Comparison of ENCODE assay signal across 13 cellular contexts in genomic region chr9:100492952-100493351, GRCh38. TPM values are rescaled to one million over a fixed set of nuclear protein-coding genes. Genes with fewer than 3 reads are reported as not detected.
A peak's percentile ranks its signal among the peaks of the same experiment; 100 is the strongest.
DNase-seq lines count a peak whose midpoint lies in the region; ATAC-seq, FAIRE-seq and TF ChIP-seq lines count a peak whose summit lies in the region.
"Had no signal": no experiment of that assay in that cellular context is flagged by ENCODE, and none has a peak within 500 bp of the region (broad histone marks: within the 10 kb centered on the region; RNA-seq: fewer than 3 reads in every experiment).

No MANE protein-coding gene starts in this region.

- SMC1A ChIA-PET in GM12878 (lab: Charles Lee; ENCODE audit: uncharacterized antibody, unreplicated experiment) = no interaction called here

- H3K4me2 ChIP-seq in Loucy (ENCODE audit: low read depth, low read length, poor library complexity, severe bottlenecking) (peak overlapping the region; percentile 25), GM12878 (ENCODE audit: control insufficient read depth, insufficient read depth) (no peak overlapping the region)

- no peak for TF ChIP-seq EP300 in GM12878 (IDR thresholded peaks at IDR 0.05; ENCODE audit: borderline replicate concordance in 1 of 2, control insufficient read depth in 1 of 2, low read depth in 2 of 2, low read length in 2 of 2)

- POLR2A ChIA-PET in BJ (lab: Charles Lee) = interaction anchor here (0.6 to 0.7 kb wide), 2 partner anchors 12 to 174 kb away, joined by 7 to 8 read pairs; no protein-coding TSS in a partner anchor
- POLR2A ChIA-PET in GM12878 (lab: Charles Lee) = no interaction called here

- H3K9ac ChIP-seq in Loucy (ENCODE audit: low read depth, low read length, poor library complexity, severe bottlenecking) = no peak overlapping the region
- H3K9ac ChIP-seq in GM12878 (ENCODE audit: control insufficient read depth, insufficient read depth, low read length) = no peak overlapping the region

- H3K79me2 ChIP-seq in Loucy (ENCODE audit: insufficient read depth, low read length) (no peaks in the 10 kb centered on the region; the same call in 1 of the 2 replicates), GM12878 (ENCODE audit: control insufficient read depth, insufficient read depth, low read length) (no peaks in the 10 kb centered on the region)

- TF ChIP-seq CTCF in BJ (IDR thresholded peaks at IDR 0.05; ENCODE audit: insufficient read depth, low read depth, low read length) (peak; percentile 13; the same call in 1 of the 2 replicates), Loucy (conservative IDR thresholded peaks at IDR 0.05; ENCODE audit: low read length) (peak; percentile 40), GM12878 (IDR thresholded peaks at IDR 0.05 in 2 of 3, conservative IDR thresholded peaks at IDR 0.05 in 1 of 3; ENCODE audit: control insufficient read depth in 2 of 3, extremely low read depth in 1 of 3, insufficient read depth in 1 of 3, low read depth in 3 of 3, low read length in 3 of 3) (peak in 2 of 3 experiments; percentile 9 to 15; a peak in 1 of 6 replicates), ascending aorta (IDR thresholded peaks at IDR 0.05) (peak in 1 of 3 experiments; percentile 10)

- FAIRE-seq in GM12878 (lab: Jason Lieb, UNC) = no peak

- no peaks in the 10 kb centered on the region for H4K20me1 ChIP-seq in Loucy (ENCODE audit: insufficient read depth, low read length, poor library complexity, severe bottlenecking)
- H4K20me1 ChIP-seq in GM12878 (ENCODE audit: control insufficient read depth, insufficient read depth) = no peaks in the 10 kb centered on the region

- peak; percentile 51 for ATAC-seq in GM12878

- no peak for DNase-seq in BJ (ENCODE audit: low read depth)
- no peak for DNase-seq in GM12878 (ENCODE audit: low read depth, low spot score)
- DNase-seq in DMS153 (lab: John Stamatoyannopoulos, UW) = no peak
- no peak for DNase-seq in activated T-cell treated with anti-CD3 and anti-CD28 coated beads, Interleukin-2, amount 50 U/mL, for 48 hours
- no peak for DNase-seq in activated effector memory CD4-positive, alpha-beta T cell treated with Interleukin-2 at 50 U/mL for 16 hours
- no peak for DNase-seq in ascending aorta (ENCODE audit: low spot score in 2 of 2)
- DNase-seq: activated naive CD4-positive, alpha-beta T cell treated with Interleukin-2 at 50 U/mL for 16 hours; Caco-2; erythroblast had no signal

- H3K4me1 ChIP-seq in Loucy (ENCODE audit: insufficient read depth, low read length, poor library complexity, severe bottlenecking) (peaks cover 13% of the 10 kb centered on the region), GM12878 (ENCODE audit: control insufficient read depth, insufficient read depth, low read length) (no peaks in the 10 kb centered on the region), ascending aorta (no peaks in the 10 kb centered on the region)
- H3K4me1 ChIP-seq: Caco-2 had no signal

- TF ChIP-seq RAD21 in GM12878 (IDR thresholded peaks at IDR 0.05; ENCODE audit: insufficient read depth, low read depth, low read length) = peak; percentile 49

- no peak for TF ChIP-seq POLR2A in GM12878 (IDR thresholded peaks at IDR 0.05; ENCODE audit: low read depth, low read length)

- RAD21 ChIA-PET in GM12878 (lab: Charles Lee; ENCODE audit: unreplicated experiment) = no interaction called here

- no peak overlapping the region; the same call in 1 of the 2 replicates for H2AFZ ChIP-seq in Loucy (ENCODE audit: low read length)
- H2AFZ ChIP-seq in GM12878 (ENCODE audit: control insufficient read depth, low read depth, low read length) = no peak overlapping the region

- BruUV-seq in GM12878 (replicated peaks; lab: Mats Ljungman, UMichigan) = no TSS peak

- no peaks in the 10 kb centered on the region for H3K9me3 ChIP-seq in Loucy (ENCODE audit: insufficient read depth, low read depth, low read length)
- no peaks in the 10 kb centered on the region for H3K9me3 ChIP-seq in GM12878 (replicated peaks; ENCODE audit: control insufficient read depth, insufficient read depth, low read length)
- H3K9me3 ChIP-seq in ascending aorta = no peaks in the 10 kb centered on the region
- H3K9me3 ChIP-seq: Caco-2 had no signal

- H3K9me2 ChIP-seq in Loucy (replicated peaks; ENCODE audit: low read depth, low read length) = no peaks in the 10 kb centered on the region

- WGBS in GM12878 (ENCODE audit: insufficient coverage, insufficient replicate concordance, low lambda C conversion rate, missing lambda C conversion rate) = 44% methylated on average over 2 of the region's 2 CpGs

- H3F3A ChIP-seq in Loucy (ENCODE audit: low read depth) = no peaks in the 10 kb centered on the region

- H3K27ac ChIP-seq in GM12878 (ENCODE audit: control insufficient read depth, insufficient read depth) (no peak overlapping the region), layer of hippocampus (ENCODE audit: low read depth, low read length) (peak overlapping the region; percentile 62), ascending aorta (no peak overlapping the region)

- H3K4me3 ChIP-seq in BJ (ENCODE audit: low read depth, low read length) (no peak overlapping the region), Loucy (ENCODE audit: low read length, poor library complexity, severe bottlenecking) (no peak overlapping the region), GM12878 (no peak overlapping the region), ascending aorta (no peak overlapping the region)

- intact Hi-C loops in GM12878 (cut with micrococcal nuclease; ENCODE audit: unreplicated experiment) = no loop called here
- intact Hi-C loops in ascending aorta (cut with DNase I) = no loop called here

- CTCF ChIA-PET in BJ (lab: Yijun Ruan, JAX) = interaction anchor here (0.7 to 2.0 kb wide), 3 partner anchors 14 to 169 kb away, joined by 4 to 6 read pairs (median 4); no protein-coding TSS in a partner anchor
- CTCF ChIA-PET in GM12878 (lab: Yijun Ruan, JAX) = no interaction called here

- H3K36me3 ChIP-seq in BJ (ENCODE audit: control insufficient read depth, insufficient read depth, low read length) = no peaks in the 10 kb centered on the region
- no peaks in the 10 kb centered on the region for H3K36me3 ChIP-seq in Loucy (ENCODE audit: insufficient read depth, low read length)
- no peaks in the 10 kb centered on the region for H3K36me3 ChIP-seq in GM12878 (ENCODE audit: control insufficient read depth in 2 of 2, insufficient read depth in 2 of 2, low read length in 1 of 2)
- H3K36me3 ChIP-seq in ascending aorta = no peaks in the 10 kb centered on the region

- H3K27me3 ChIP-seq in BJ (ENCODE audit: control insufficient read depth, insufficient read depth, low read length) (no peaks in the 10 kb centered on the region), Loucy (ENCODE audit: insufficient read depth, low read length, poor library complexity, severe bottlenecking) (no peaks in the 10 kb centered on the region), GM12878 (replicated peaks in 1 of 2; ENCODE audit: control insufficient read depth in 2 of 2, insufficient read depth in 2 of 2, low read length in 1 of 2) (no peaks in the 10 kb centered on the region), layer of hippocampus (ENCODE audit: control insufficient read depth, insufficient read depth, low read length) (no peaks in the 10 kb centered on the region), ascending aorta (no peaks in the 10 kb centered on the region)

- in situ Hi-C loops in GM12878 (cut with MboI) = no loop called here

TF ChIP-seq in GM12878, 131 proteins besides CTCF, POLR2A, EP300 and RAD21 (continues in another document):
- TF ChIP-seq, protein P1, sequence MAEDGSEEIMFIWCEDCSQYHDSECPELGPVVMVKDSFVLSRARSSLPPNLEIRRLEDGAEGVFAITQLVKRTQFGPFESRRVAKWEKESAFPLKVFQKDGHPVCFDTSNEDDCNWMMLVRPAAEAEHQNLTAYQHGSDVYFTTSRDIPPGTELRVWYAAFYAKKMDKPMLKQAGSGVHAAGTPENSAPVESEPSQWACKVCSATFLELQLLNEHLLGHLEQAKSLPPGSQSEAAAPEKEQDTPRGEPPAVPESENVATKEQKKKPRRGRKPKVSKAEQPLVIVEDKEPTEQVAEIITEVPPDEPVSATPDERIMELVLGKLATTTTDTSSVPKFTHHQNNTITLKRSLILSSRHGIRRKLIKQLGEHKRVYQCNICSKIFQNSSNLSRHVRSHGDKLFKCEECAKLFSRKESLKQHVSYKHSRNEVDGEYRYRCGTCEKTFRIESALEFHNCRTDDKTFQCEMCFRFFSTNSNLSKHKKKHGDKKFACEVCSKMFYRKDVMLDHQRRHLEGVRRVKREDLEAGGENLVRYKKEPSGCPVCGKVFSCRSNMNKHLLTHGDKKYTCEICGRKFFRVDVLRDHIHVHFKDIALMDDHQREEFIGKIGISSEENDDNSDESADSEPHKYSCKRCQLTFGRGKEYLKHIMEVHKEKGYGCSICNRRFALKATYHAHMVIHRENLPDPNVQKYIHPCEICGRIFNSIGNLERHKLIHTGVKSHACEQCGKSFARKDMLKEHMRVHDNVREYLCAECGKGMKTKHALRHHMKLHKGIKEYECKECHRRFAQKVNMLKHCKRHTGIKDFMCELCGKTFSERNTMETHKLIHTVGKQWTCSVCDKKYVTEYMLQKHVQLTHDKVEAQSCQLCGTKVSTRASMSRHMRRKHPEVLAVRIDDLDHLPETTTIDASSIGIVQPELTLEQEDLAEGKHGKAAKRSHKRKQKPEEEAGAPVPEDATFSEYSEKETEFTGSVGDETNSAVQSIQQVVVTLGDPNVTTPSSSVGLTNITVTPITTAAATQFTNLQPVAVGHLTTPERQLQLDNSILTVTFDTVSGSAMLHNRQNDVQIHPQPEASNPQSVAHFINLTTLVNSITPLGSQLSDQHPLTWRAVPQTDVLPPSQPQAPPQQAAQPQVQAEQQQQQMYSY (CRISPR knock-in tag; IDR thresholded peaks at IDR 0.05) = no peak
- TF ChIP-seq NBN (IDR thresholded peaks at IDR 0.05) = no peak

RNA-seq across cellular contexts. Expression of gene TMEFF1, which starts 20.0 kb away (rescaled TPM):
- polyA plus RNA-seq in BJ (2011; rRNA removed) = 0.10 and 0.28 TPM in 2 replicates
- polyA minus RNA-seq in BJ (2011; rRNA and poly(A)+ RNA removed) = 0.10 TPM in 1 of 2 replicates, not detected in the other
- total RNA-seq in GM12878 (2013; cell fraction: nucleolus; rRNA removed) = 0.20 TPM in 1 of 2 replicates, not detected in the other
- 0.11 TPM in 1 of 2 replicates, not detected in the other for total RNA-seq in GM12878 (2014; rRNA removed)
- 0.09 TPM in 2 replicates for total RNA-seq in GM12878 (2014; rRNA removed; fragmentation: Illumina TruSeq; extraction: Trizol)
- 0.38 and 0.58 TPM in 2 replicates for total RNA-seq in GM12878 (2021)
- polyA plus RNA-seq in GM12878 (2011; ENCODE audit: low read depth) = not detected
- 0.04 and 0.06 TPM in 2 replicates for polyA plus RNA-seq in GM12878 (2011; rRNA removed)
- 0.03 TPM in 1 of 2 replicates, not detected in the other for polyA plus RNA-seq in GM12878 (2011; cell fraction: cytosol; rRNA removed)
- not detected in 2 replicates for polyA plus RNA-seq in GM12878 (2011; cell fraction: nucleus; rRNA removed)
- polyA plus RNA-seq in GM12878 (2012) = 0.11 TPM in 1 of 2 replicates, not detected in the other
- 0.03 TPM in 1 of 2 replicates, not detected in the other for polyA plus RNA-seq in GM12878 (2014; fragmentation: Illumina TruSeq; extraction: Trizol)
- polyA plus RNA-seq in GM12878 (2014; fragmentation: Nextera tagmentation; extraction: Ambion mirVana) = not detected
- 0.13 and 0.55 TPM in 2 replicates for polyA plus RNA-seq in GM12878 (2014; rRNA removed)
- polyA plus RNA-seq in GM12878 (2016; fragmentation: Nextera tagmentation; extraction: Ambion mirVana) = under 1 TPM in 1 of 2 experiments, not detected in 1; 0.23 TPM
- polyA minus RNA-seq in GM12878 (2011; rRNA and poly(A)+ RNA removed) = not detected in 2 replicates
- polyA minus RNA-seq in GM12878 (2011; cell fraction: cytosol; rRNA and poly(A)+ RNA removed) = not detected in 2 replicates
- polyA minus RNA-seq in GM12878 (2011; cell fraction: nucleus; rRNA and poly(A)+ RNA removed) = not detected in 2 replicates
- not detected for total RNA-seq in ascending aorta
- total RNA-seq: HT-29, skeletal muscle tissue had no signal
